ENCODE assay signal across 9 cellular contexts in genomic region chr22:36999463-36999862, GRCh38.
"Had no signal": no experiment of that assay in that cellular context is flagged by ENCODE, and none has a peak within 500 bp of the region (broad histone marks: within the 10 kb centered on the region; RNA-seq: fewer than 3 reads in every experiment).

No MANE protein-coding gene starts in this region.

- DNase-seq: activated CD4-positive, alpha-beta T cell treated with anti-CD3 and anti-CD28 coated beads, Interleukin-2, amount 50 U/mL, for 48 hours; activated T-cell treated with anti-CD3 and anti-CD28 coated beads, Interleukin-2, amount 50 U/mL, for 24 hours; esophagus squamous epithelium; hippocampal formation; ovary; sigmoid colon; stimulated activated CD4-positive, alpha-beta T cell treated with anti-CD3 and anti-CD28 coated beads, Interleukin-2, amount 100 ng/mL, for 24 hours; thyroid gland had no signal

- FAIRE-seq: endometrium had no signal
